ENCODE assay signal across 8 cellular contexts in the genomic region with DNA sequence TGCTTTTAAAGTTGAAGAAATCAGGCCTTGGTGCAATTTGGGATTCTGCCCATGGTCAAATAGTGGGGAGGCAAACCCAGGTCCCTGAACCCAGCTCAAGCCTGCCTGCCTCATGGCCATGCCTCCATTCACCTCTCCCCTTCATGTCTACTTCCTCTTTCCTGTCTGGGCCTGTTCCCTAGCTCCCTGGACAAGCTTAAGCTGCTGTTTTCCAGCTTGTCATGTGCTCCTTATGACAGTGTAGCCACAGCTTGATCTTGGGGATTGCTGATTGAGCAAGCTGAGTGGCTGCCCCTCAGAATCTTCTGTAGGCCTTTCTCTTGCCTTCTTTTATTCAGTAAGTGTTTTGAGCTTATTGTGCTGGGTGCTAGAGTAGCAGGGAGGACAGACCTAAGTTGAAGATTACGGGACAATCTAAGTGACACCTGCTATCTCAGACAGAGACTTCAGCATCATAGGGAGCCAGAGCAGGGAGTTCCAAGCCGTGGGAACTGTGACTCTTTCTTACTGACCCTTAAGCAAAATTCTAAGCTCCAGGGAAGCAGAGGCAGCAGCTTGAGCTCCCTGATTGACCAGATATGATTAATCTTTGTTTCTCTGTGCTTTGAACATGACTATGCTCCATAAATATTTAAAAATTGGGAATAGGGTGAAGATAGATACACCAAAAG. TPM values are rescaled to one million over a fixed set of nuclear protein-coding genes. Genes with fewer than 3 reads are reported as not detected.
DNase-seq lines count a peak whose midpoint lies in the region; ATAC-seq, FAIRE-seq and TF ChIP-seq lines count a peak whose summit lies in the region.

No MANE protein-coding gene starts in this region.

- CTCF ChIA-PET in activated CD4-positive, alpha-beta T cell treated with anti-CD3 and anti-CD28 coated beads for 36 hours (lab: Charles Lee) = interaction anchor here (0.8 to 12.7 kb wide), 9 partner anchors 9 to 1021 kb away, joined by 3 to 155 read pairs (median 3); a partner anchor contains a TSS
- CTCF ChIA-PET in Panc1 (lab: Charles Lee) = interaction anchor here (1.0 kb wide), 1 partner anchor 10 kb away, joined by 3 read pairs; no protein-coding TSS in a partner anchor

- POLR2A ChIA-PET in activated CD4-positive, alpha-beta T cell treated with anti-CD3 and anti-CD28 coated beads for 36 hours (lab: Charles Lee) = interaction anchor here (0.5 to 1.7 kb wide), 6 partner anchors 10 to 404 kb away, joined by 3 to 11 read pairs (median 3); no protein-coding TSS in a partner anchor
- POLR2A ChIA-PET in Panc1 (lab: Charles Lee) = interaction anchor here (0.5 kb wide), 1 partner anchor 95 kb away, joined by 3 read pairs; no protein-coding TSS in a partner anchor

- ATAC-seq in activated CD4-positive, alpha-beta T cell treated with anti-CD3 and anti-CD28 coated beads for 36 hours = peak; percentile 26
- ATAC-seq in HG02938 (IDR thresholded peaks at IDR 0.05; ENCODE audit: unreplicated experiment) = peak; percentile 27
- peak; percentile 66 for ATAC-seq in Panc1
- peak; percentile 81 for ATAC-seq in left colon

- peaks cover 9% of the 10 kb centered on the region for H3K4me1 ChIP-seq in Panc1 (ENCODE audit: control insufficient read depth, insufficient read depth, low read length)
- H3K4me1 ChIP-seq in astrocyte (ENCODE audit: insufficient read depth, low read length) = no peaks in the 10 kb centered on the region

- no peaks in the 10 kb centered on the region for H3K79me2 ChIP-seq in astrocyte (ENCODE audit: insufficient read depth, low read length)

- H3K27me3 ChIP-seq in Panc1 (ENCODE audit: control insufficient read depth, insufficient read depth, low read length) (no peaks in the 10 kb centered on the region), astrocyte (ENCODE audit: insufficient read depth, low read length) (no peaks in the 10 kb centered on the region)

- H4K20me1 ChIP-seq in astrocyte (ENCODE audit: insufficient read depth, low read length) = no peaks in the 10 kb centered on the region

- peak overlapping the region; percentile 79 for H3K4me2 ChIP-seq in astrocyte (ENCODE audit: low read length)

- peak overlapping the region; percentile 100 for H3K27ac Mint-ChIP-seq in activated CD4-positive, alpha-beta T cell treated with anti-CD3 and anti-CD28 coated beads for 36 hours
- no peak overlapping the region for H3K27ac Mint-ChIP-seq in astrocyte (ENCODE audit: unreplicated experiment)

- no peaks in the 10 kb centered on the region for H3K27me3 Mint-ChIP-seq in activated CD4-positive, alpha-beta T cell treated with anti-CD3 and anti-CD28 coated beads for 36 hours
- H3K27me3 Mint-ChIP-seq in astrocyte (ENCODE audit: low read depth, unreplicated experiment) = no peaks in the 10 kb centered on the region

- no TSS peak for BruUV-seq in Panc1 (replicated peaks; lab: Mats Ljungman, UMichigan)

- peak overlapping the region; percentile 81 for H3K4me3 Mint-ChIP-seq in activated CD4-positive, alpha-beta T cell treated with anti-CD3 and anti-CD28 coated beads for 36 hours
- no peak overlapping the region for H3K4me3 Mint-ChIP-seq in astrocyte (ENCODE audit: unreplicated experiment)

- H3K27ac ChIP-seq in Panc1 (ENCODE audit: low read length) = peak overlapping the region; percentile 64
- H3K27ac ChIP-seq in astrocyte (ENCODE audit: low read depth, low read length) = no peak overlapping the region

- FAIRE-seq in astrocyte (lab: Jason Lieb, UNC) = no peak

- H3K9me3 Mint-ChIP-seq in activated CD4-positive, alpha-beta T cell treated with anti-CD3 and anti-CD28 coated beads for 36 hours (ENCODE audit: low read depth) = no peaks in the 10 kb centered on the region
- H3K9me3 Mint-ChIP-seq in astrocyte (ENCODE audit: unreplicated experiment) = no peaks in the 10 kb centered on the region

- H3K36me3 ChIP-seq in Panc1 (ENCODE audit: control insufficient read depth, insufficient read depth, low read length) (no peaks in the 10 kb centered on the region), astrocyte (ENCODE audit: insufficient read depth, low read length) (no peaks in the 10 kb centered on the region)

- DNase-seq in activated CD4-positive, alpha-beta T cell treated with anti-CD3 and anti-CD28 coated beads for 36 hours = peak; percentile 35
- DNase-seq in activated CD4-positive, alpha-beta T cell treated with anti-CD3 and anti-CD28 coated beads for 1 hour = no peak
- DNase-seq in Panc1 (ENCODE audit: low read depth, low spot score) = no peak
- DNase-seq in astrocyte (ENCODE audit: low read depth) = no peak
- DNase-seq in left colon = peak; percentile 29 to 55
- DNase-seq in stimulated activated CD4-positive, alpha-beta T cell treated with anti-CD3 and anti-CD28 coated beads, Interleukin-4, amount 100 ng/mL, for 24 hours = peak; percentile 24
- no peak for DNase-seq in COLO668 (lab: John Stamatoyannopoulos, UW; ENCODE audit: unreplicated experiment)

- peaks cover 51% of the 10 kb centered on the region for H3K4me1 Mint-ChIP-seq in activated CD4-positive, alpha-beta T cell treated with anti-CD3 and anti-CD28 coated beads for 36 hours
- no peaks in the 10 kb centered on the region for H3K4me1 Mint-ChIP-seq in astrocyte (ENCODE audit: low read depth, unreplicated experiment)

- H2AFZ ChIP-seq in astrocyte (ENCODE audit: low read depth, low read length) = peak overlapping the region; percentile 68

- in situ Hi-C loops in Panc1 (cut with HindIII; ENCODE audit: low pct_unique_long_range_greater_than_20kb, low sequenced_read_pairs) = no loop called here

- H3K9me3 ChIP-seq in Panc1 (ENCODE audit: control insufficient read depth, insufficient read depth, low read depth, low read length) (no peaks in the 10 kb centered on the region), astrocyte (ENCODE audit: insufficient read depth, low read depth, low read length) (no peaks in the 10 kb centered on the region)

- peak overlapping the region; percentile 36 for H3K9ac ChIP-seq in astrocyte (ENCODE audit: low read length)

- no peak for TF ChIP-seq CTCF in Panc1 (IDR thresholded peaks at IDR 0.05)
- TF ChIP-seq CTCF in astrocyte (IDR thresholded peaks at IDR 0.05; ENCODE audit: insufficient read depth, low read depth, low read length) = no peak

- intact Hi-C loops in activated CD4-positive, alpha-beta T cell treated with anti-CD3 and anti-CD28 coated beads for 36 hours (cut with DNase I, micrococcal nuclease) = loop anchor here (1.0 to 5.0 kb wide), 4 partner anchors 10 to 364 kb away; a partner anchor contains a TSS
- intact Hi-C loops in Panc1 (cut with micrococcal nuclease; ENCODE audit: unreplicated experiment) = no loop called here
- intact Hi-C loops in left colon (cut with DNase I, micrococcal nuclease) = no loop called here

- H3K4me3 ChIP-seq in Panc1 (ENCODE audit: low read depth in 2 of 2, low read length in 2 of 2) (peak overlapping the region; percentile 33 to 54), astrocyte (ENCODE audit: insufficient read depth, low read depth, low read length) (peak overlapping the region; percentile 43)

- peaks cover 11% of the 10 kb centered on the region for H3K36me3 Mint-ChIP-seq in activated CD4-positive, alpha-beta T cell treated with anti-CD3 and anti-CD28 coated beads for 36 hours (ENCODE audit: low read depth)
- no peaks in the 10 kb centered on the region for H3K36me3 Mint-ChIP-seq in astrocyte (ENCODE audit: low read depth, unreplicated experiment)

RNA-seq across cellular contexts. Expression of a gene that starts 0.5 kb away (rescaled TPM):
- 10 to 100 TPM; 21.5 to 25.3 TPM for total RNA-seq in activated CD4-positive, alpha-beta T cell treated with anti-CD3 and anti-CD28 coated beads for 36 hours
- total RNA-seq in Panc1 (2021; ENCODE audit: unreplicated experiment) = 3.9 TPM
- 2.2 TPM for polyA plus RNA-seq in Panc1 (2012; ENCODE audit: insufficient read length)
- total RNA-seq in astrocyte = 1.2 and 1.6 TPM in 2 replicates
- 1 to 10 TPM; 5.3 to 7.5 TPM for total RNA-seq in left colon

RNA-seq across cellular contexts. Expression of a gene that starts 10.6 kb away (rescaled TPM):
- total RNA-seq in activated CD4-positive, alpha-beta T cell treated with anti-CD3 and anti-CD28 coated beads for 36 hours = 10 to 100 TPM; 18.1 to 20.4 TPM
- total RNA-seq in Panc1 (2021; ENCODE audit: unreplicated experiment) (20.0 TPM), astrocyte (23.1 and 27.6 TPM in 2 replicates), left colon (10 to 100 TPM; 16.8 to 18.2 TPM)
- 14.9 TPM for polyA plus RNA-seq in Panc1 (2012; ENCODE audit: insufficient read length)

RNA-seq across cellular contexts. Expression of a gene that starts 55.2 kb away (rescaled TPM):
- 10 to 100 TPM; 16.3 to 24.3 TPM for total RNA-seq in activated CD4-positive, alpha-beta T cell treated with anti-CD3 and anti-CD28 coated beads for 36 hours
- total RNA-seq in Panc1 (2021; ENCODE audit: unreplicated experiment) (20.4 TPM), astrocyte (23.2 and 28.3 TPM in 2 replicates), left colon (10 to 100 TPM; 13.8 to 19.8 TPM)
- polyA plus RNA-seq in Panc1 (2012; ENCODE audit: insufficient read length) = 14.2 TPM

Comparison
In these comparisons a context has a peak if more than half of its experiments do, and no peak if none do; other contexts are left out.
1. DNase-seq: peak in activated CD4-positive, alpha-beta T cell treated with anti-CD3 and anti-CD28 coated beads for 36 hours (single experiment), left colon (2 of 2) and stimulated activated CD4-positive, alpha-beta T cell treated with anti-CD3 and anti-CD28 coated beads, Interleukin-4, amount 100 ng/mL, for 24 hours (single experiment); none in activated CD4-positive, alpha-beta T cell treated with anti-CD3 and anti-CD28 coated beads for 1 hour (single experiment), Panc1 (single experiment), astrocyte (single experiment) and COLO668 (single experiment).
2. ATAC-seq: peak in every context shown above with its lines; median percentile 81 in left colon; 66 in Panc1; 27 in HG02938; 26 in activated CD4-positive, alpha-beta T cell treated with anti-CD3 and anti-CD28 coated beads for 36 hours.
3. intact Hi-C loops: an anchor here in activated CD4-positive, alpha-beta T cell treated with anti-CD3 and anti-CD28 coated beads for 36 hours (1.0 to 5.0 kb wide); none called in Panc1 and left colon.